Comparison of ENCODE assay signal across 8 cellular contexts in the genomic region with DNA sequence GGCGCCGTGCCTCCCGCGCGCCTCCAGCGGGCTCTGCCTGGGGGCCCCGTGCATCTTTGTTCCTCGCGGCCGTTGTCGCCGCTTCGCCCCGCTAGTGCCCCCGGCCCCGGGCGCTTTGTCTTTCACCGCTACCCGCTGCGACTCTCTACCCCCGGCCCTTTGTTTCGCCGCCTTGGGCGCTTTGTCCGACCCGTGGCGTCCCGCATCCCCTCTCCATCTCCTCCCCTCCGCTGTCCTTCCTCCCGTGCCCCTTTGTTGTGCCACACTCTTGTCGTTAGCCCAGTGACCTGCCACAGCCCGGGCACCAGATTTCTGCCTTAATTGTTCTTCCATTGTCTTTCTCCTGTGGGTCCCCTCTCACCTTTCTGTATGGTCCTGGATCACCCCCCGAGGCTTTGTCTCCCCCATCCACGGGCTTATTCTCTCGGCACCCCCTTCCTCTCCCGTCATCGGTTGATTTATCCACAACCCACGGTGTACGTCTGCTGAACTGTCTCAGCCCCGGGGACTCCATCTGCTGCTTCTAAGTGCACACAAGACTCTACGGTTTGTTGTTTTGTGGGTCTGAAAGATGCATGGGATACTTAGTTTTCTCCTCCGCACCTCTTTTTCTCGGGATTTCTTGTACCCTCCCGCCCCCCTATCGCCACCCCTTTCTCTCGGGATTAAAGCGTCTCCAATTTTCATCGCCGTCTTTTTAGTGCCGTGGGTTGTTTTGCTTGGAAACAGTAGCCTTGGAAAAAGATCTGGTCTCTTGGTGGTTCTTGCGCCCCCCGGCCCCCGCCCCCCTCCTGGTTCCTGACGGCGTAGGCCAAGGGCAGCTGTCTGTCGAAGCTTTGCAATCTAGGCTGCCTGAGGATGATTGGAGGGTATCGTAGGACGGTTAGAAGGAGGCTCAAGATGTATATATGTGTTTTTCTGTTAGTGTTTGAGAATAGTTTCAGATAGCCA. TPM values are rescaled to one million over a fixed set of nuclear protein-coding genes. Genes with fewer than 3 reads are reported as not detected.
A peak's percentile ranks its signal among the peaks of the same experiment; 100 is the strongest.
DNase-seq lines count a peak whose midpoint lies in the region; ATAC-seq and TF ChIP-seq lines count a peak whose summit lies in the region.

No MANE protein-coding gene starts in this region.

- H3K4me3 ChIP-seq in BLaER1 (peak overlapping the region; percentile 95), HUES64 (ENCODE audit: low read length) (peak overlapping the region; percentile 90), WERI-Rb-1 (ENCODE audit: low read depth, low read length) (peak overlapping the region; percentile 91), colonic mucosa (peak overlapping the region; percentile 61), mesodermal cell (ENCODE audit: extremely low read depth, insufficient read depth, low read length, poor library complexity, severe bottlenecking) (peak overlapping the region; percentile 94)

- H4K20me1 ChIP-seq in BLaER1: peaks cover 54% of the 10 kb centered on the region

- H3K27me3 ChIP-seq in BLaER1 (no peaks in the 10 kb centered on the region), HUES64 (ENCODE audit: insufficient read depth, low read length) (no peaks in the 10 kb centered on the region), WERI-Rb-1 (ENCODE audit: insufficient read depth, low read depth, severe bottlenecking) (no peaks in the 10 kb centered on the region), colonic mucosa (no peaks in the 10 kb centered on the region)

- H3K9me3 ChIP-seq in BLaER1 (peaks cover 8% of the 10 kb centered on the region), HUES64 (ENCODE audit: insufficient read depth, low read depth, low read length) (no peaks in the 10 kb centered on the region), WERI-Rb-1 (ENCODE audit: severe bottlenecking) (no peaks in the 10 kb centered on the region), colonic mucosa (no peaks in the 10 kb centered on the region), mesodermal cell (ENCODE audit: control insufficient read depth, low read length) (peaks cover 14% of the 10 kb centered on the region)

- intact Hi-C loops in colonic mucosa (cut with DNase I): loop anchor here (5.0 kb wide), 1 partner anchor 239 kb away; no protein-coding TSS in a partner anchor

- DNase-seq in WERI-Rb-1: peak; percentile 70
- peak; percentile 47 for DNase-seq in colonic mucosa
- peak; percentile 48 for DNase-seq in stimulated activated naive CD4-positive, alpha-beta T cell treated with Interleukin-2 at 50 U/mL for 16 hours (lab: John Stamatoyannopoulos, UW)
- DNase-seq in H4 (ENCODE audit: low spot score): no peak

- peak overlapping the region; percentile 97 for H3K4me2 ChIP-seq in BLaER1

- H3K27ac ChIP-seq in BLaER1 (peak overlapping the region; percentile 97), HUES64 (ENCODE audit: low read depth, low read length) (peak overlapping the region; percentile 37; the same call in 1 of the 2 replicates), WERI-Rb-1 (peak overlapping the region; percentile 98), colonic mucosa (peak overlapping the region; percentile 19), mesodermal cell (ENCODE audit: low read depth, low read length, severe bottlenecking) (peak overlapping the region; percentile 78)

- H3K4me1 ChIP-seq in BLaER1 (peaks cover 57% of the 10 kb centered on the region), HUES64 (ENCODE audit: insufficient read depth, low read length) (peaks cover 33% of the 10 kb centered on the region), colonic mucosa (no peaks in the 10 kb centered on the region), mesodermal cell (ENCODE audit: control insufficient read depth, insufficient read depth, low read length, poor library complexity, severe bottlenecking) (peaks cover 7% of the 10 kb centered on the region)

- ATAC-seq in GM19397 (IDR thresholded peaks at IDR 0.05; ENCODE audit: unreplicated experiment): no peak

- TF ChIP-seq CTCF in WERI-Rb-1 (IDR thresholded peaks at IDR 0.05; ENCODE audit: low read depth, low read length) (no peak), colonic mucosa (IDR thresholded peaks at IDR 0.05) (no peak)

- H3K36me3 ChIP-seq in BLaER1 (no peaks in the 10 kb centered on the region), HUES64 (ENCODE audit: insufficient read depth, low read length) (no peaks in the 10 kb centered on the region), WERI-Rb-1 (peaks cover 3% of the 10 kb centered on the region; the same call in 1 of the 2 replicates), colonic mucosa (no peaks in the 10 kb centered on the region), mesodermal cell (ENCODE audit: control insufficient read depth, insufficient read depth, low read length) (no peaks in the 10 kb centered on the region)

- WGBS in HUES64: under 1% methylated on average over 56 of the region's 58 CpGs
- 0% methylated on average over 29 to 43 of the region's 58 CpGs for whole genome bisulfite sequencing in mesodermal cell (ENCODE audit: insufficient coverage in 2 of 2), 2 experiments

- peak overlapping the region; percentile 98 for H3K9ac ChIP-seq in BLaER1
- H3K9ac ChIP-seq in HUES64 (ENCODE audit: low read depth, low read length): peak overlapping the region; percentile 94
- H3K9ac ChIP-seq in colonic mucosa (ENCODE audit: low read depth in 2 of 2, low read length in 2 of 2): peak overlapping the region; percentile 76 to 91

RNA-seq across cellular contexts. Expression of a gene that starts 0.8 kb away (rescaled TPM):
- polyA plus RNA-seq in HUES64 (2013, experiment 1 of 2): 69.6 TPM
- polyA plus RNA-seq in HUES64 (2013, experiment 2 of 2): 70.3 TPM
- total RNA-seq in colonic mucosa: 10 to 100 TPM; 41.7 to 98.2 TPM
- polyA plus RNA-seq in mesodermal cell (2013, experiment 1 of 2): 48.3 TPM
- polyA plus RNA-seq in mesodermal cell (2013, experiment 2 of 2): 44.4 TPM
- 43.2 and 64.8 TPM in 2 replicates for total RNA-seq in H4 (2014; rRNA removed; shearing (Covaris generic))

Comparison
In these comparisons a context has a peak if more than half of its experiments do, and no peak if none do; other contexts are left out.
1. H3K27ac ChIP-seq: peak in every context shown above with its lines; median percentile 98 in WERI-Rb-1; 97 in BLaER1; 78 in mesodermal cell; 37 in HUES64; 19 in colonic mucosa.